In genomic region chr19:10388957-10389356, GRCh38 we compare ENCODE assay signal across 8 cellular contexts. TPM values are rescaled to one million over a fixed set of nuclear protein-coding genes. Genes with fewer than 3 reads are reported as not detected.
DNase-seq lines count a peak whose midpoint lies in the region; ATAC-seq and TF ChIP-seq lines count a peak whose summit lies in the region.

No MANE protein-coding gene starts in this region.

- H3K9me3 ChIP-seq in BE2C: no peaks in the 10 kb centered on the region

- DNase-seq in BE2C (peak; percentile 87), HFF-Myc (ENCODE audit: extremely low read depth, low read depth) (peak; percentile 66), NCI-H774 (lab: John Stamatoyannopoulos, UW) (peak; percentile 72), medulla oblongata (ENCODE audit: extremely low spot score) (peak; percentile 92)
- peak; percentile 91 to 94 for DNase-seq in activated CD4-positive, alpha-beta T cell treated with anti-CD3 and anti-CD28 coated beads, Interleukin-2, amount 50 U/mL, for 48 hours
- DNase-seq in effector CD4-positive, alpha-beta T cell: peak; percentile 82
- peak; percentile 74 to 75 for DNase-seq in stimulated activated CD8-positive, alpha-beta memory T cell treated with anti-CD3 and anti-CD28 coated beads, Interleukin-2, amount 100 ng/mL, for 1 hour (ENCODE audit: low read depth in 2 of 2)

- peaks cover 28% of the 10 kb centered on the region for H3K36me3 ChIP-seq in BE2C

- ATAC-seq in HG02759 (IDR thresholded peaks at IDR 0.05; ENCODE audit: unreplicated experiment): no peak

- H3K27me3 ChIP-seq in BE2C: no peaks in the 10 kb centered on the region

- TF ChIP-seq CTCF in BE2C (IDR thresholded peaks at IDR 0.05; ENCODE audit: low read depth, low read length) (peak; percentile 96), HFF-Myc (IDR thresholded peaks at IDR 0.05; ENCODE audit: low read depth, low read length, missing control alignments) (peak; percentile 97)

- H3K4me3 ChIP-seq in BE2C (ENCODE audit: low read depth, low read length): no peak overlapping the region
- H3K4me3 ChIP-seq in HFF-Myc (replicated peaks; ENCODE audit: low read depth, low read length): no peak overlapping the region

- H3K4me1 ChIP-seq in BE2C: no peaks in the 10 kb centered on the region

RNA-seq across cellular contexts. Expression of gene TYK2, which starts 8.6 kb away (rescaled TPM):
- 216 TPM for polyA plus RNA-seq in BE2C (2012; ENCODE audit: insufficient read depth, insufficient read length, low read depth)

RNA-seq across cellular contexts. Expression of gene CDC37, which starts 14.4 kb away (rescaled TPM):
- 428 TPM for polyA plus RNA-seq in BE2C (2012; ENCODE audit: insufficient read depth, insufficient read length, low read depth)

RNA-seq across cellular contexts. Expression of gene PDE4A, which starts 31.4 kb away (rescaled TPM):
- polyA plus RNA-seq in BE2C (2012; ENCODE audit: insufficient read depth, insufficient read length, low read depth): 7.6 TPM

RNA-seq across cellular contexts. Expression of gene ICAM3, which starts 49.5 kb away (rescaled TPM):
- polyA plus RNA-seq in BE2C (2012; ENCODE audit: insufficient read depth, insufficient read length, low read depth): 34.4 TPM

RNA-seq across cellular contexts. Expression of gene RAVER1, which starts 55.6 kb away (rescaled TPM):
- 124 TPM for polyA plus RNA-seq in BE2C (2012; ENCODE audit: insufficient read depth, insufficient read length, low read depth)
